Comparison of ENCODE assay signal across 10 cellular contexts in genomic region chr4:128859887-128860774, GRCh38. TPM values are rescaled to one million over a fixed set of nuclear protein-coding genes. Genes with fewer than 3 reads are reported as not detected.
A peak's percentile ranks its signal among the peaks of the same experiment; 100 is the strongest.
DNase-seq lines count a peak whose midpoint lies in the region; ATAC-seq and TF ChIP-seq lines count a peak whose summit lies in the region.
"Had no signal": no experiment of that assay in that cellular context is flagged by ENCODE, and none has a peak within 500 bp of the region (broad histone marks: within the 10 kb centered on the region; RNA-seq: fewer than 3 reads in every experiment).

No MANE protein-coding gene starts in this region.

- H3F3A ChIP-seq in GM23248 (ENCODE audit: insufficient read depth), result peaks cover 41% of the 10 kb centered on the region

- H3K4me3 Mint-ChIP-seq in brain (no peak overlapping the region), type B pancreatic cell (no peak overlapping the region)
- H3K4me3 Mint-ChIP-seq in CD8-positive, alpha-beta T cell, result no peak overlapping the region

- H3K4me1 Mint-ChIP-seq in brain, result peaks cover 42% of the 10 kb centered on the region
- H3K4me1 Mint-ChIP-seq in CD8-positive, alpha-beta T cell (ENCODE audit: low read depth), result peaks cover 37% of the 10 kb centered on the region
- H3K4me1 Mint-ChIP-seq in type B pancreatic cell (ENCODE audit: unreplicated experiment), result peaks cover 30% of the 10 kb centered on the region

- H3K79me2 ChIP-seq in GM23248 (ENCODE audit: insufficient read depth), result peaks cover 45% of the 10 kb centered on the region

- no peaks in the 10 kb centered on the region for H3K9me3 Mint-ChIP-seq in brain
- H3K9me3 Mint-ChIP-seq in CD8-positive, alpha-beta T cell, result no peaks in the 10 kb centered on the region
- no peaks in the 10 kb centered on the region for H3K9me3 Mint-ChIP-seq in type B pancreatic cell

- H3K79me1 ChIP-seq in mesenchymal stem cell (replicated peaks; ENCODE audit: low read length, poor library complexity, severe bottlenecking), result peaks cover 30% of the 10 kb centered on the region

- in situ Hi-C loops in GM23248 (cut with MboI), result loop anchor here (10.0 kb wide), 2 partner anchors 405 to 675 kb away; no protein-coding TSS in a partner anchor

- peaks cover 67% of the 10 kb centered on the region for H3K36me3 ChIP-seq in GM23248 (ENCODE audit: low read depth)
- H3K36me3 ChIP-seq in mesenchymal stem cell (ENCODE audit: control insufficient read depth in 1 of 2, insufficient read depth in 2 of 2, low read depth in 1 of 2, low read length in 2 of 2), result peaks cover 66 to 72% of the 10 kb centered on the region in 2 experiments
- H3K36me3 ChIP-seq in CD8-positive, alpha-beta T cell (ENCODE audit: insufficient read depth, low read length), result peaks cover 50% of the 10 kb centered on the region

- POLR2A ChIA-PET in CD8-positive, alpha-beta T cell (lab: Charles Lee), result interaction anchor here (0.6 kb wide), 1 partner anchor 69 kb away, joined by 3 read pairs; no protein-coding TSS in a partner anchor

- CTCF ChIA-PET in CD8-positive, alpha-beta T cell (lab: Charles Lee), result no interaction called here

- H3K36me3 Mint-ChIP-seq in brain, result peaks cover 69% of the 10 kb centered on the region
- peaks cover 94% of the 10 kb centered on the region for H3K36me3 Mint-ChIP-seq in CD8-positive, alpha-beta T cell
- H3K36me3 Mint-ChIP-seq in type B pancreatic cell, result peaks cover 47% of the 10 kb centered on the region

- H3K27ac Mint-ChIP-seq in brain, result peak overlapping the region in 4 of 5 experiments; percentile 9 to 78 (median 29)
- no peak overlapping the region for H3K27ac Mint-ChIP-seq in CD8-positive, alpha-beta T cell
- no peak overlapping the region for H3K27ac Mint-ChIP-seq in type B pancreatic cell

- H3K9me2 ChIP-seq in GM23248 (ENCODE audit: insufficient read depth), result no peaks in the 10 kb centered on the region

- H3K4me1 ChIP-seq in GM23248 (ENCODE audit: insufficient read depth), result peaks cover 25% of the 10 kb centered on the region
- H3K4me1 ChIP-seq in mesenchymal stem cell (ENCODE audit: control insufficient read depth, insufficient read depth, low read depth, low read length), result peaks cover 27% of the 10 kb centered on the region
- peaks cover 25% of the 10 kb centered on the region for H3K4me1 ChIP-seq in CD8-positive, alpha-beta T cell (ENCODE audit: insufficient read depth, low read length)

- H3K9ac ChIP-seq in GM23248 (no peak overlapping the region), mesenchymal stem cell (ENCODE audit: low read length) (peak overlapping the region; percentile 7)

- peak overlapping the region; percentile 4 to 7 for H2BK12ac ChIP-seq in mesenchymal stem cell (ENCODE audit: low read length in 2 of 2)

- DNase-seq in AG09309 (ENCODE audit: low read depth) (peak; percentile 39), GM23248 (peak; percentile 78), mesenchymal stem cell (peak; percentile 84), Kasumi-1 (lab: John Stamatoyannopoulos, UW) (no peak), type B pancreatic cell (ENCODE audit: extremely low spot score, unreplicated experiment) (no peak)
- no peak for DNase-seq in CD8-positive, alpha-beta T cell
- DNase-seq: body of pancreas, NCI-H2029 treated with DMSO at 0.1 percent for 48 hours had no signal

- WGBS in GM23248 (ENCODE audit: low coverage in 1 of 2, low lambda C conversion rate in 2 of 2, missing lambda C conversion rate in 2 of 2), 2 experiments, result 28 to 32% methylated on average over 6 of the region's 6 CpGs
- WGBS in mesenchymal stem cell, result 41% methylated on average over 6 of the region's 6 CpGs

- no peak overlapping the region for H2BK5ac ChIP-seq in mesenchymal stem cell (ENCODE audit: low read depth, low read length, poor library complexity, severe bottlenecking)

- TF ChIP-seq CTCF in AG09309 (IDR thresholded peaks at IDR 0.05; ENCODE audit: control insufficient read depth, insufficient read depth, low read depth, low read length, missing control alignments) (no peak), brain (conservative IDR thresholded peaks at IDR 0.05) (no peak), type B pancreatic cell (conservative IDR thresholded peaks at IDR 0.05) (no peak)
- no peak for TF ChIP-seq CTCF in CD8-positive, alpha-beta T cell (IDR thresholded peaks at IDR 0.05)

- no peak overlapping the region for H2BK15ac ChIP-seq in mesenchymal stem cell (ENCODE audit: low read depth, poor library complexity, severe bottlenecking)

- no peak overlapping the region for H3K4ac ChIP-seq in mesenchymal stem cell (ENCODE audit: low read depth in 1 of 2, low read length in 2 of 2)

- no peaks in the 10 kb centered on the region; the same call in 1 of the 2 replicates for H4K20me1 ChIP-seq in GM23248 (ENCODE audit: insufficient read depth)

- H3K4me2 ChIP-seq in GM23248 (ENCODE audit: unreplicated experiment) (no peak overlapping the region), mesenchymal stem cell (ENCODE audit: low read length, poor library complexity, severe bottlenecking) (no peak overlapping the region)

- no peak overlapping the region for H3K4me3 ChIP-seq in AG09309 (ENCODE audit: control insufficient read depth, low read depth, low read length)
- H3K4me3 ChIP-seq in GM23248, result no peak overlapping the region
- peak overlapping the region in 1 of 2 experiments; percentile 27 for H3K4me3 ChIP-seq in mesenchymal stem cell (ENCODE audit: insufficient read depth in 1 of 2, low read depth in 1 of 2, low read length in 2 of 2)
- H3K4me3 ChIP-seq in CD8-positive, alpha-beta T cell (ENCODE audit: low read depth, low read length), result no peak overlapping the region
- H3K4me3 ChIP-seq: body of pancreas had no signal

- H3K23ac ChIP-seq in mesenchymal stem cell (ENCODE audit: low read length in 2 of 2), result no peak overlapping the region

- no peak overlapping the region for H2BK120ac ChIP-seq in mesenchymal stem cell (ENCODE audit: low read depth, low read length)

- intact Hi-C loops in CD8-positive, alpha-beta T cell (cut with DNase I, micrococcal nuclease), result loop anchor here (5.0 kb wide), 3 partner anchors 232 to 573 kb away; partner anchors contain the start of genes PGRMC2 (in 1 of the 2) and SCLT1 (in 1 of the 2)

- H2AFZ ChIP-seq in GM23248 (no peak overlapping the region), mesenchymal stem cell (ENCODE audit: low read depth, low read length) (no peak overlapping the region)

- H3K27me3 Mint-ChIP-seq in brain (no peaks in the 10 kb centered on the region), type B pancreatic cell (no peaks in the 10 kb centered on the region)
- no peaks in the 10 kb centered on the region for H3K27me3 Mint-ChIP-seq in CD8-positive, alpha-beta T cell (ENCODE audit: low read depth)

- no peak overlapping the region for H4K91ac ChIP-seq in mesenchymal stem cell (ENCODE audit: low read length)

- H3K27me3 ChIP-seq in GM23248 (replicated peaks; ENCODE audit: insufficient read depth) (no peaks in the 10 kb centered on the region), mesenchymal stem cell (ENCODE audit: control insufficient read depth in 1 of 2, insufficient read depth in 1 of 2, low read length in 2 of 2) (no peaks in the 10 kb centered on the region)
- no peaks in the 10 kb centered on the region for H3K27me3 ChIP-seq in CD8-positive, alpha-beta T cell (ENCODE audit: insufficient read depth, low read length)
- H3K27me3 ChIP-seq: body of pancreas had no signal

- H3K9me3 ChIP-seq in GM23248 (ENCODE audit: low read depth), result no peaks in the 10 kb centered on the region
- H3K9me3 ChIP-seq in mesenchymal stem cell (ENCODE audit: control insufficient read depth, low read length), result no peaks in the 10 kb centered on the region
- H3K9me3 ChIP-seq in CD8-positive, alpha-beta T cell (ENCODE audit: low read length), result no peaks in the 10 kb centered on the region
- H3K9me3 ChIP-seq: body of pancreas had no signal

- H3K14ac ChIP-seq in mesenchymal stem cell (ENCODE audit: low read length in 2 of 2), result no peak overlapping the region

- ATAC-seq in CD8-positive, alpha-beta T cell, result no peak
- ATAC-seq in GM21360 (IDR thresholded peaks at IDR 0.05; ENCODE audit: unreplicated experiment), result no peak

- H3K27ac ChIP-seq in GM23248 (peak overlapping the region; percentile 30), mesenchymal stem cell (ENCODE audit: low read length, poor library complexity, severe bottlenecking) (peak overlapping the region; percentile 18)
- no peak overlapping the region for H3K27ac ChIP-seq in CD8-positive, alpha-beta T cell (ENCODE audit: low read depth, low read length)

- H2AK5ac ChIP-seq in mesenchymal stem cell (ENCODE audit: low read length, severe bottlenecking), result no peak overlapping the region

- no peak overlapping the region for H4K8ac ChIP-seq in mesenchymal stem cell (ENCODE audit: low read length)

- H3K18ac ChIP-seq in mesenchymal stem cell (ENCODE audit: low read depth in 1 of 2, low read length in 2 of 2), result peak overlapping the region in 1 of 2 experiments; percentile 67

RNA-seq across cellular contexts. Expression of gene JADE1, which starts 50.6 kb away (rescaled TPM):
- total RNA-seq in GM23248 (2014; rRNA removed; shearing (Covaris generic)), result 35.9 and 37.6 TPM in 2 replicates
- polyA plus RNA-seq in GM23248 (2016; fragmentation: Nextera tagmentation; extraction: Ambion mirVana) (32.1 and 32.8 TPM in 2 replicates), brain (ENCODE audit: insufficient read depth, low read depth, low replicate concordance) (13.6 TPM)
- polyA plus RNA-seq in mesenchymal stem cell (2013, experiment 1 of 2), result 10.8 TPM
- polyA plus RNA-seq in mesenchymal stem cell (2013, experiment 2 of 2), result 10.8 TPM
- total RNA-seq in CD8-positive, alpha-beta T cell, result 10 to 100 TPM; 77.5 to 82.2 TPM
- total RNA-seq in type B pancreatic cell (ENCODE audit: low replicate concordance), result 18.5 and 27.0 TPM in 2 replicates

Comparison
In these comparisons a context has a peak if more than half of its experiments do, and no peak if none do; other contexts are left out.
1. DNase-seq: peak in AG09309 (single experiment), GM23248 (single experiment) and mesenchymal stem cell (single experiment); none in CD8-positive, alpha-beta T cell (0 of 7), Kasumi-1 (0 of 2) and type B pancreatic cell (single experiment).
2. H3K27ac Mint-ChIP-seq: peak in brain (4 of 5); none in CD8-positive, alpha-beta T cell (single experiment) and type B pancreatic cell (single experiment).